Comparison of ENCODE assay signal across 32 cellular contexts in the genomic region with DNA sequence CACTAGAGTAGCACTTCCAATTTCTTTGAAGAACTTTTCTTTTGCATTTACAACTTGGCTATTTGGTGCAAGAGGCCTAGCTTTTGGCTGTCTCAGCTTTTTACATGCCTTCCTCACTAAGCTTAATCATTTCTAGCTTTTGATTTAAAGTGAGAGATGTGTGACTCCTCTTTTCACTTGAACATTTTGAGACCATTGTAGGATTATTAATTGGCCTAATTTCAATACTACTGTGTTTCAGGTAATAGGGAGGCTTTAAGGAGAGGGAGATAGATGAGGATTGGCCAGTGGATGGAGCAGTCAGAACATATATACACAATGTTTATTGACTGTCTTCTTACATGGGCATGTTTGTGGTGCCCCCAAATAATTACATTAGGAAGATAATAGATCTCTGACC.
"Had no signal": no experiment of that assay in that cellular context is flagged by ENCODE, and none has a peak within 500 bp of the region (broad histone marks: within the 10 kb centered on the region; RNA-seq: fewer than 3 reads in every experiment).

No MANE protein-coding gene starts in this region.

- DNase-seq: Karpas-422, Kasumi-1, KBM-7, KG1, MG63, MM.1S, MV-4-11, NCI-H1048, NCI-H1092, NCI-H1092 treated with DMSO at 0.1 percent for 48 hours, NCI-H1105, NCI-H1105 treated with DMSO at 0.1 percent for 48 hours, NCI-H1417, NCI-H1417 treated with DMSO at 0.1 percent for 48 hours, NCI-H1436, NCI-H1436 treated with DMSO at 0.1 percent for 48 hours, NCI-H146, NCI-H1694, NCI-H1694 treated with DMSO at 0.1 percent for 48 hours, NCI-H187, NCI-H187 treated with DMSO at 0.1 percent for 48 hours, NCI-H1930, NCI-H2029, NCI-H2029 treated with DMSO at 0.1 percent for 48 hours, NCI-H2081, NCI-H2081 treated with DMSO at 0.1 percent for 48 hours, NCI-H2107, NCI-H2171, NCI-H2171 treated with DMSO at 0.1 percent for 48 hours, NCI-H345, NCI-H446, NCI-H446 treated with DMSO at 0.1 percent for 48 hours had no signal
